8 cellular contexts compared by ENCODE assay signal in the genomic region with DNA sequence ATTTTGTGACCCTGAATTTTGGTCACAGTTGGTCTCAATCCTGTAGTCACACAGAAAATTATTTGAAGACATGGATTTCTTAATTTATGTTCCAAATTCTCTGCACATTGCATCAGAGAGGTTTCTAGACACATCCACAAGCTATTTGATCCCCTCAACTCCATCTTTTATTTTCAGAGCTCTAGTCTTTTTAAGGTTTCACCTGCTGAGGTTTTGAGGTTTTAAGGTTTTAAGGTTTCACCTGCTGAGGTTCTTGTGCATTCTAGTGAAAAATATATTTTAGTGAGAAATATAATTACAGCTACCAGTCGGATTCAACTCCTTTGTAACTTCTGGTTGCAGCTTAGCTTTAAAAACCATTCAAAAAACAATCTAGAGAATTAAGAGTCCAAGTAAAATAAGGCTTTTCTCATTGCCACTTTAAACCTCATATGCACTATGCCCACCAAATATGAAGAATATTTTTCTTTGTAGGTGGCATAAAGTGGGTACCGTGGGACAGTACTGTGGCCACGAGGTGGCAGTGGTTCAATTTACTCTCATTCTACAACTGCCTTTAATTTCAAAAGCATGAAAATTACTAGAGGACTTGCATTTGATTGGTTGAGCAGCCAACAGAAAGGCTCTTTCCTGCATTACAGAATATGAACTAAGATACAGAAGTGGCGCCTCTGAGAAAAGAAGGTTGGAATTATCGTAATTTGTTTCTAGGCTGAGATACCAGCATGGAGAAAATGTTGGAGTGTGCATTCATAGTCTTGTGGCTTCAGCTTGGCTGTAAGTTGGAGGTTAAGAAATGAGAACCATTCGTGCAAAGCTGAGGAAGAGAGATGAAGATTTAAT.
DNase-seq lines count a peak whose midpoint lies in the region; ATAC-seq and TF ChIP-seq lines count a peak whose summit lies in the region.

No MANE protein-coding gene starts in this region.

- DNase-seq in ELR (ENCODE audit: low read depth) (peak; percentile 2), left colon (peak in 1 of 2 donors; percentile 10), DMS114 treated with DMSO at 0.1 percent for 48 hours (lab: John Stamatoyannopoulos, UW; ENCODE audit: unreplicated experiment) (no peak), DMS79 treated with DMSO at 0.1 percent for 48 hours (lab: John Stamatoyannopoulos, UW) (no peak)
- DNase-seq in activated effector memory CD4-positive, alpha-beta T cell treated with anti-CD3 and anti-CD28 coated beads, Interleukin-2, amount 50 U/mL, for 16 hours: peak; percentile 68

- no peaks in the 10 kb centered on the region for H3F3A ChIP-seq in Loucy (ENCODE audit: low read depth)

- peaks cover 16% of the 10 kb centered on the region for H3K4me1 ChIP-seq in Loucy (ENCODE audit: insufficient read depth, low read length, poor library complexity, severe bottlenecking)

- peak overlapping the region; percentile 32 for H3K9ac ChIP-seq in Loucy (ENCODE audit: low read depth, low read length, poor library complexity, severe bottlenecking)

- H3K9me3 ChIP-seq in Loucy (ENCODE audit: insufficient read depth, low read depth, low read length): no peaks in the 10 kb centered on the region

- H3K4me3 ChIP-seq in Loucy (ENCODE audit: low read length, poor library complexity, severe bottlenecking): peak overlapping the region; percentile 29

- H2AFZ ChIP-seq in Loucy (ENCODE audit: low read length): peak overlapping the region; percentile 64

- peak overlapping the region; percentile 46 for H3K4me2 ChIP-seq in Loucy (ENCODE audit: low read depth, low read length, poor library complexity, severe bottlenecking)

- H3K27me3 ChIP-seq in Loucy (ENCODE audit: insufficient read depth, low read length, poor library complexity, severe bottlenecking): no peaks in the 10 kb centered on the region

- H4K20me1 ChIP-seq in Loucy (ENCODE audit: insufficient read depth, low read length, poor library complexity, severe bottlenecking): no peaks in the 10 kb centered on the region

- H3K79me2 ChIP-seq in Loucy (ENCODE audit: insufficient read depth, low read length): no peaks in the 10 kb centered on the region

- peak; percentile 94 for TF ChIP-seq CTCF in Loucy (conservative IDR thresholded peaks at IDR 0.05; ENCODE audit: low read length)

- H3K36me3 ChIP-seq in Loucy (ENCODE audit: insufficient read depth, low read length): no peaks in the 10 kb centered on the region

- H3K9me2 ChIP-seq in Loucy (replicated peaks; ENCODE audit: low read depth, low read length): no peaks in the 10 kb centered on the region

- intact Hi-C loops in left colon (cut with DNase I, micrococcal nuclease): no loop called here

- peak; percentile 38 for ATAC-seq in left colon
- no peak for ATAC-seq in GM21737 (IDR thresholded peaks at IDR 0.05; ENCODE audit: unreplicated experiment)
- no peak for ATAC-seq in GM21528 (IDR thresholded peaks at IDR 0.05; ENCODE audit: low FRiP score, unreplicated experiment)

Comparison
In these comparisons a context has a peak if more than half of its experiments do, and no peak if none do; other contexts are left out.
1. DNase-seq: peak in ELR (single experiment) and activated effector memory CD4-positive, alpha-beta T cell treated with anti-CD3 and anti-CD28 coated beads, Interleukin-2, amount 50 U/mL, for 16 hours (single experiment); none in DMS114 treated with DMSO at 0.1 percent for 48 hours (single experiment) and DMS79 treated with DMSO at 0.1 percent for 48 hours (single experiment).